In genomic region chr5:10323588-10324488, GRCh38 we compare ENCODE assay signal across 1 cellular context.
TF ChIP-seq lines count a peak whose summit lies in the region.

No MANE protein-coding gene starts in this region.

TF ChIP-seq in K562, 482 proteins besides CTCF, POLR2A, EP300 and RAD21 (continued from another document):
- TF ChIP-seq, protein P1, sequence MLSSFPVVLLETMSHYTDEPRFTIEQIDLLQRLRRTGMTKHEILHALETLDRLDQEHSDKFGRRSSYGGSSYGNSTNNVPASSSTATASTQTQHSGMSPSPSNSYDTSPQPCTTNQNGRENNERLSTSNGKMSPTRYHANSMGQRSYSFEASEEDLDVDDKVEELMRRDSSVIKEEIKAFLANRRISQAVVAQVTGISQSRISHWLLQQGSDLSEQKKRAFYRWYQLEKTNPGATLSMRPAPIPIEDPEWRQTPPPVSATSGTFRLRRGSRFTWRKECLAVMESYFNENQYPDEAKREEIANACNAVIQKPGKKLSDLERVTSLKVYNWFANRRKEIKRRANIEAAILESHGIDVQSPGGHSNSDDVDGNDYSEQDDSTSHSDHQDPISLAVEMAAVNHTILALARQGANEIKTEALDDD (IDR thresholded peaks at IDR 0.05): peak; percentile 92
- TF ChIP-seq ZNF318 (IDR thresholded peaks at IDR 0.05; ENCODE audit: borderline replicate concordance in 1 of 2, low read depth in 1 of 2): 0 out of 4 replicates have a peak, but pooled peaks of 1 of the 2 experiments have one; percentile 16
- TF ChIP-seq RCOR1 (IDR thresholded peaks at IDR 0.05; ENCODE audit: borderline replicate concordance in 1 of 2, low read depth in 2 of 2, low read length in 2 of 2): peak; percentile 14 to 87; a peak in 1 of 4 replicates
- TF ChIP-seq MYC (IDR thresholded peaks at IDR 0.05; ENCODE audit: low read depth, low read length): peak; percentile 23; the same call in 1 of the 2 replicates
- no peak for TF ChIP-seq MYC (CRISPR knock-in tag; IDR thresholded peaks at IDR 0.05; ENCODE audit: borderline replicate concordance, low read depth)
- TF ChIP-seq TAF9B (IDR thresholded peaks at IDR 0.05; ENCODE audit: partially characterized antibody): no peak
- no peak for TF ChIP-seq ZNF830 (CRISPR knock-in tag; IDR thresholded peaks at IDR 0.05)
- TF ChIP-seq ZZZ3 (IDR thresholded peaks at IDR 0.05): no peak
- TF ChIP-seq CSDE1 (IDR thresholded peaks at IDR 0.05): 0 out of 4 replicates have a peak, but pooled peaks of 1 of the 2 experiments have one; percentile 38
- TF ChIP-seq SIRT6 (IDR thresholded peaks at IDR 0.05; ENCODE audit: low read depth, low read length): no peak
- TF ChIP-seq HDAC1 (IDR thresholded peaks at IDR 0.05): peak; percentile 26 to 73; a peak in 2 of 4 replicates
- TF ChIP-seq EP400 (IDR thresholded peaks at IDR 0.05): peak; percentile 40
- TF ChIP-seq C11orf30 (IDR thresholded peaks at IDR 0.05; ENCODE audit: low read depth): peak; percentile 88
- 0 out of 2 replicates have a peak, but pooled peaks have one; percentile 42 for TF ChIP-seq SOX6 (IDR thresholded peaks at IDR 0.05)
- no peak for TF ChIP-seq ZNF277 (CRISPR knock-in tag; IDR thresholded peaks at IDR 0.05; ENCODE audit: borderline replicate concordance)
- TF ChIP-seq, protein P2, sequence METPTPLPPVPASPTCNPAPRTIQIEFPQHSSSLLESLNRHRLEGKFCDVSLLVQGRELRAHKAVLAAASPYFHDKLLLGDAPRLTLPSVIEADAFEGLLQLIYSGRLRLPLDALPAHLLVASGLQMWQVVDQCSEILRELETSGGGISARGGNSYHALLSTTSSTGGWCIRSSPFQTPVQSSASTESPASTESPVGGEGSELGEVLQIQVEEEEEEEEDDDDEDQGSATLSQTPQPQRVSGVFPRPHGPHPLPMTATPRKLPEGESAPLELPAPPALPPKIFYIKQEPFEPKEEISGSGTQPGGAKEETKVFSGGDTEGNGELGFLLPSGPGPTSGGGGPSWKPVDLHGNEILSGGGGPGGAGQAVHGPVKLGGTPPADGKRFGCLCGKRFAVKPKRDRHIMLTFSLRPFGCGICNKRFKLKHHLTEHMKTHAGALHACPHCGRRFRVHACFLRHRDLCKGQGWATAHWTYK (CRISPR knock-in tag; IDR thresholded peaks at IDR 0.05): no peak
- TF ChIP-seq L3MBTL2 (IDR thresholded peaks at IDR 0.05): no peak
- peak; percentile 23; the same call in 1 of the 2 replicates for TF ChIP-seq CBFA2T3 (IDR thresholded peaks at IDR 0.05)
- peak; percentile 13; the same call in 1 of the 2 replicates for TF ChIP-seq CXXC5 (CRISPR knock-in tag; IDR thresholded peaks at IDR 0.05)
- TF ChIP-seq SMC3 (conservative IDR thresholded peaks at IDR 0.05; ENCODE audit: insufficient read depth, low read depth, low read length): no peak
- peak; percentile 39 for TF ChIP-seq ARID1B (IDR thresholded peaks at IDR 0.05)
- TF ChIP-seq MCM3 (IDR thresholded peaks at IDR 0.05): no peak
- TF ChIP-seq JUNB (CRISPR knock-in tag; conservative IDR thresholded peaks at IDR 0.05): no peak
- peak; percentile 88 for TF ChIP-seq ZNF316 (IDR thresholded peaks at IDR 0.05)
- no peak for TF ChIP-seq NFIC (IDR thresholded peaks at IDR 0.05)
- 0 out of 2 replicates have a peak, but pooled peaks have one; percentile 20 for TF ChIP-seq ATF7 (IDR thresholded peaks at IDR 0.05)
- TF ChIP-seq MAFF (IDR thresholded peaks at IDR 0.05; ENCODE audit: low read length): peak; percentile 69
- TF ChIP-seq XRCC4 (IDR thresholded peaks at IDR 0.05; ENCODE audit: extremely low read depth, insufficient read depth, insufficient read length): no peak
- TF ChIP-seq FOXA1 (IDR thresholded peaks at IDR 0.05; ENCODE audit: borderline replicate concordance): no peak
- TF ChIP-seq HNRNPLL (IDR thresholded peaks at IDR 0.05; ENCODE audit: low read depth, low read length, poor library complexity, severe bottlenecking): no peak
- TF ChIP-seq NFE2L1 (tag; IDR thresholded peaks at IDR 0.05; ENCODE audit: borderline replicate concordance, low read depth): peak; percentile 81
- TF ChIP-seq HDAC3 (IDR thresholded peaks at IDR 0.05; ENCODE audit: borderline replicate concordance, partially characterized antibody): peak; percentile 51
- TF ChIP-seq, protein P3, sequence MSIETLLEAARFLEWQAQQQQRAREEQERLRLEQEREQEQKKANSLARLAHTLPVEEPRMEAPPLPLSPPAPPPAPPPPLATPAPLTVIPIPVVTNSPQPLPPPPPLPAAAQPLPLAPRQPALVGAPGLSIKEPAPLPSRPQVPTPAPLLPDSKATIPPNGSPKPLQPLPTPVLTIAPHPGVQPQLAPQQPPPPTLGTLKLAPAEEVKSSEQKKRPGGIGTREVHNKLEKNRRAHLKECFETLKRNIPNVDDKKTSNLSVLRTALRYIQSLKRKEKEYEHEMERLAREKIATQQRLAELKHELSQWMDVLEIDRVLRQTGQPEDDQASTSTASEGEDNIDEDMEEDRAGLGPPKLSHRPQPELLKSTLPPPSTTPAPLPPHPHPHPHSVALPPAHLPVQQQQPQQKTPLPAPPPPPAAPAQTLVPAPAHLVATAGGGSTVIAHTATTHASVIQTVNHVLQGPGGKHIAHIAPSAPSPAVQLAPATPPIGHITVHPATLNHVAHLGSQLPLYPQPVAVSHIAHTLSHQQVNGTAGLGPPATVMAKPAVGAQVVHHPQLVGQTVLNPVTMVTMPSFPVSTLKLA (conservative IDR thresholded peaks at IDR 0.05): peak; percentile 38 to 52; a peak in 2 of 4 replicates
- TF ChIP-seq, protein P4, sequence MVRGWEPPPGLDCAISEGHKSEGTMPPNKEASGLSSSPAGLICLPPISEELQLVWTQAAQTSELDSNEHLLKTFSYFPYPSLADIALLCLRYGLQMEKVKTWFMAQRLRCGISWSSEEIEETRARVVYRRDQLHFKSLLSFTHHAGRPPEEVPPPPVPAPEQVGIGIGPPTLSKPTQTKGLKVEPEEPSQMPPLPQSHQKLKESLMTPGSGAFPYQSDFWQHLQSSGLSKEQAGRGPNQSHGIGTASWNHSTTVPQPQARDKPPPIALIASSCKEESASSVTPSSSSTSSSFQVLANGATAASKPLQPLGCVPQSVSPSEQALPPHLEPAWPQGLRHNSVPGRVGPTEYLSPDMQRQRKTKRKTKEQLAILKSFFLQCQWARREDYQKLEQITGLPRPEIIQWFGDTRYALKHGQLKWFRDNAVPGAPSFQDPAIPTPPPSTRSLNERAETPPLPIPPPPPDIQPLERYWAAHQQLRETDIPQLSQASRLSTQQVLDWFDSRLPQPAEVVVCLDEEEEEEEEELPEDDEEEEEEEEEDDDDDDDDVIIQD (CRISPR knock-in tag; IDR thresholded peaks at IDR 0.05): no peak
- TF ChIP-seq CTBP1 (IDR thresholded peaks at IDR 0.05; ENCODE audit: borderline replicate concordance): no peak
- no peak for TF ChIP-seq ZNF143 (CRISPR knock-in tag; IDR thresholded peaks at IDR 0.05)
TF ChIP-seq in K562: peak in this region for 35.
